Comparison of ENCODE assay signal across 27 cellular contexts in the genomic region with DNA sequence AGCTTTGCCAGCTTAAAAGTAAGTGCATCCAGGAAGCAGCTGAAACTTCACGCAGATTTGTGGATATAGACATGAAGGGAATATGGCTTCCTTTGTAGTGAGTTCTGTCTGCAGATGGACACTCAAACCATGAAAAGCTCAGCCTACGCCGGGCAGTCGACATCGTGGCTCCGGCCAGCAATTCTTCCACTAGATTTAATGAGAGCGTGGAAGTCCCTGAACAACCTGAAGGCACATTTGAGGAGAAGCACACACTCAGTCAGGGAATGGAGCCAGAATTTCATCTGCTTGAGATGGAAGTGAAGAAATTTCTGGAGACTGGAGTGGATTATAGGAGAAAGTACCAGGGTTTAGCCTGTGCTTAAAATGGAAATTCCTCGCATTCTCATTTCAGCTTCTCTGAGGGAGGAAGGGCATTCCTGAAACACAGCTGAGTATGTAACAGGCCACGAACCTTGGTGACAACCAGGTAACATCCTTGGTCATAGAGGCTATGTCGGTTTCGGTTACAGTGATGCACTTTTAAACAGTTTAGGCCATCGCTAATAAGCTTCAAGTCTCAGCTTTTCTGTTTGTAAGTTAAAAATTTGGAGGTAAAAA.
"Had no signal": no experiment of that assay in that cellular context is flagged by ENCODE, and none has a peak within 500 bp of the region (broad histone marks: within the 10 kb centered on the region; RNA-seq: fewer than 3 reads in every experiment).

No MANE protein-coding gene starts in this region.

- H3K27me3 Mint-ChIP-seq: activated CD4-positive, alpha-beta T cell treated with anti-CD3 and anti-CD28 coated beads for 36 hours; activated naive CD8-positive, alpha-beta T cell; stimulated activated memory B cell treated with anti-CD40 and anti-IgM and Interleukin-4, amounts not matched to agents 10 μg/mL and 1 μg/mL and 100 μg/mL, for 72 hours; stimulated activated naive CD8-positive, alpha-beta T cell treated with anti-CD3 and anti-CD28 coated beads, Interleukin-15, amount 100 ng/mL, for 72 hours; T-cell had no signal

- H3K4me3 Mint-ChIP-seq: activated CD4-positive, alpha-beta T cell treated with anti-CD3 and anti-CD28 coated beads for 36 hours; activated naive CD8-positive, alpha-beta T cell; dendritic cell treated with granulocyte-macrophage colony-stimulating factor and Interleukin-4, amounts not matched to agents 40 ng/mL and 50 ng/mL, for 4 days; naive thymus-derived CD4-positive, alpha-beta T cell; neural crest cell; stimulated activated memory B cell treated with anti-CD40 and anti-IgM and Interleukin-4, amounts not matched to agents 10 μg/mL and 1 μg/mL and 100 μg/mL, for 72 hours; stimulated activated naive CD8-positive, alpha-beta T cell treated with anti-CD3 and anti-CD28 coated beads, Interleukin-15, amount 100 ng/mL, for 72 hours; T-cell had no signal

- H3K36me3 Mint-ChIP-seq: activated naive CD8-positive, alpha-beta T cell; T-cell had no signal

- H3K4me1 Mint-ChIP-seq: activated CD4-positive, alpha-beta T cell treated with anti-CD3 and anti-CD28 coated beads for 36 hours; T-cell had no signal

- H3K27ac Mint-ChIP-seq: activated CD4-positive, alpha-beta T cell treated with anti-CD3 and anti-CD28 coated beads for 36 hours; activated naive CD8-positive, alpha-beta T cell; stimulated activated memory B cell treated with anti-CD40 and anti-IgM and Interleukin-4, amounts not matched to agents 10 μg/mL and 1 μg/mL and 100 μg/mL, for 72 hours; T-cell had no signal

- H3K27ac ChIP-seq: brain microvascular endothelial cell, epithelial cell of prostate, left ventricle myocardium inferior, pancreas, prostate gland, sigmoid colon, tibial artery had no signal

- DNase-seq: activated CD4-positive, alpha-beta T cell treated with anti-CD3 and anti-CD28 coated beads for 36 hours; activated CD4-positive, alpha-beta T cell treated with anti-CD3 and anti-CD28 coated beads, Interleukin-2, amount 50 U/mL, for 4 hours; activated CD4-positive, CD25-positive, alpha-beta regulatory T cell; activated effector memory CD4-positive, alpha-beta T cell treated with Interleukin-2 at 50 U/mL for 16 hours; activated naive CD4-positive, alpha-beta T cell treated with Interleukin-2 at 50 U/mL for 16 hours; activated T-cell treated with anti-CD3 and anti-CD28 coated beads for 4 hours; amniotic stem cell; brain microvascular endothelial cell; effector CD8-positive, alpha-beta T cell; islet precursor cell; left ventricle myocardium inferior; naive thymus-derived CD4-positive, alpha-beta T cell; pancreas; retina; sigmoid colon; stimulated activated CD4-positive, alpha-beta T cell treated with anti-CD3 and anti-CD28 coated beads, Interleukin-1b, Interleukin-23, amount 100 ng/mL, for 48 hours; stimulated activated CD4-positive, alpha-beta T cell treated with anti-CD3 and anti-CD28 coated beads, Interleukin-4, amount 100 ng/mL, for 4 hours; stimulated activated CD8-positive, alpha-beta memory T cell treated with anti-CD3 and anti-CD28 coated beads, Interleukin-4, amount 100 ng/mL, for 48 hours; stimulated activated naive CD8-positive, alpha-beta T cell treated with anti-CD3 and anti-CD28 coated beads, Interleukin-15, amount 100 ng/mL, for 72 hours; T-cell; tibial artery had no signal

- H3K9me3 Mint-ChIP-seq: dendritic cell treated with granulocyte-macrophage colony-stimulating factor and Interleukin-4, amounts not matched to agents 40 ng/mL and 50 ng/mL, for 4 days; naive thymus-derived CD4-positive, alpha-beta T cell; stimulated activated naive CD8-positive, alpha-beta T cell treated with anti-CD3 and anti-CD28 coated beads, Interleukin-15, amount 100 ng/mL, for 72 hours; T-cell had no signal
